1 cellular context compared by ENCODE assay signal in genomic region chr16:71870818-71871217, GRCh38.
TF ChIP-seq lines count a peak whose summit lies in the region.

No MANE protein-coding gene starts in this region.

TF ChIP-seq in GM12878, 131 proteins besides CTCF, POLR2A, EP300 and RAD21:
- TF ChIP-seq NFIC (IDR thresholded peaks at IDR 0.05; ENCODE audit: low read depth, low read length), result peak; percentile 77
- TF ChIP-seq RUNX3 (IDR thresholded peaks at IDR 0.05; ENCODE audit: low read length), result peak; percentile 20; the same call in 1 of the 2 replicates
- 0 out of 2 replicates have a peak, but pooled peaks have one; percentile 19 for TF ChIP-seq MEF2A (IDR thresholded peaks at IDR 0.05; ENCODE audit: insufficient read depth, low read depth, low read length)
- TF ChIP-seq CBFB (IDR thresholded peaks at IDR 0.05; ENCODE audit: low read depth), result no peak
- peak; percentile 81 for TF ChIP-seq JUNB (IDR thresholded peaks at IDR 0.05)
- TF ChIP-seq IKZF2 (IDR thresholded peaks at IDR 0.05), result peak in 1 of 2 experiments; percentile 38; a peak in 2 of 4 replicates
- TF ChIP-seq ESRRA (IDR thresholded peaks at IDR 0.05; ENCODE audit: low read length), result no peak
- TF ChIP-seq GABPA (IDR thresholded peaks at IDR 0.05; ENCODE audit: low read depth), result 0 out of 2 replicates have a peak, but pooled peaks have one; percentile 13
